14 cellular contexts compared by ENCODE assay signal in the genomic region with DNA sequence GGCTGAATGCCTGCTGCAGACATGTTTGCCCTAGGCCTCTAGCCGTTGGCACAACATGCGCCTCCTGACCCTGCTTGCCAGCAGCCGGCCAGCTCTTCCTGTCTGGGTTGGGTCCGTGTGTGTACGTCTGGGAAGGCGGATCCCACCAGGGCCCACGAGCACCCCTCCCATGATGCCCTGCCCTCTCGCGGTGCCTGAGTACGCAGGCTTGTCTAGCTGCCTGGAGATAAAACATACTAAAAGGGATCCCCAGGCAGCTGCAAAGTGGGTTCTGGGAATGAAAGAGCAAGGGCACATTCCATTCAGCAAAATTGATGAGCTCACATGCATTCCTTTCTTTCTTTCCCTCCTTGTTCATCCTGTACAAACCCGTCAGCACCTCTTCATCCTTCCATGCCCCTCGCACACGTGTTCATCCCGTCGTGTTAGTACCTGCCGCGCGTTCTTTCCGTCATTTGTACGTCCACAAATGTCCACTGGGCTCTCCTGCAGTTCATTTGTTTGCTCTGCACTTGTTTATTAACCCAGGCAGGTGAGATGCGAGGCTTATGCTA.
A peak's percentile ranks its signal among the peaks of the same experiment; 100 is the strongest.
DNase-seq lines count a peak whose midpoint lies in the region; ATAC-seq and TF ChIP-seq lines count a peak whose summit lies in the region.
"Had no signal": no experiment of that assay in that cellular context is flagged by ENCODE, and none has a peak within 500 bp of the region (broad histone marks: within the 10 kb centered on the region; RNA-seq: fewer than 3 reads in every experiment).

No MANE protein-coding gene starts in this region.

- intact Hi-C loops in heart left ventricle (cut with DNase I) = no loop called here
- intact Hi-C loops in Right ventricle myocardium superior (cut with DNase I) = no loop called here
- intact Hi-C loops in mammary epithelial cell (cut with micrococcal nuclease) = loop anchor here (1.0 kb wide), 1 partner anchor 22 kb away; no protein-coding TSS in a partner anchor
- intact Hi-C loops in lower lobe of right lung (cut with DNase I) = no loop called here
- intact Hi-C loops in upper lobe of right lung (cut with DNase I) = no loop called here

- TF ChIP-seq POLR2A in heart left ventricle (IDR thresholded peaks at IDR 0.05) = no peak

- CTCF ChIA-PET in mammary epithelial cell (lab: Charles Lee; ENCODE audit: low non-redundant PET) = interaction anchor here (0.7 kb wide), 1 partner anchor 1673 kb away, joined by 5 read pairs; no protein-coding TSS in a partner anchor

- peaks cover 0 to 92% (median 11%) of the 10 kb centered on the region in 9 donors for H3K36me3 ChIP-seq in heart left ventricle
- no peaks in the 10 kb centered on the region for H3K36me3 ChIP-seq in mammary epithelial cell (ENCODE audit: insufficient read depth, low read length)
- H3K36me3 ChIP-seq in lower lobe of right lung = no peaks in the 10 kb centered on the region
- no peaks in the 10 kb centered on the region for H3K36me3 ChIP-seq in upper lobe of right lung

- H4K20me1 ChIP-seq in mammary epithelial cell (ENCODE audit: insufficient read depth, low read length) = no peaks in the 10 kb centered on the region

- H3K79me2 ChIP-seq in mammary epithelial cell (ENCODE audit: insufficient read depth, low read length) = no peaks in the 10 kb centered on the region

- ATAC-seq in heart left ventricle (no peak), Right ventricle myocardium superior (ENCODE audit: poor library complexity) (no peak), lower lobe of right lung (peak; percentile 35 to 52), upper lobe of right lung (peak; percentile 53), GM18858 (IDR thresholded peaks at IDR 0.05; ENCODE audit: unreplicated experiment) (no peak)

- H3K4me3 ChIP-seq in heart left ventricle (no peak overlapping the region), mammary epithelial cell (replicated peaks in 1 of 3; ENCODE audit: insufficient read depth in 1 of 3, low read depth in 2 of 3, low read length in 3 of 3) (no peak overlapping the region), lower lobe of right lung (no peak overlapping the region), upper lobe of right lung (no peak overlapping the region)

- H2AFZ ChIP-seq in mammary epithelial cell (ENCODE audit: low read depth, low read length) = peak overlapping the region; percentile 82

- H3K9me3 ChIP-seq in heart left ventricle = no peaks in the 10 kb centered on the region
- H3K9me3 ChIP-seq in mammary epithelial cell (replicated peaks; ENCODE audit: insufficient read depth, low read length) = no peaks in the 10 kb centered on the region
- no peaks in the 10 kb centered on the region for H3K9me3 ChIP-seq in lower lobe of right lung
- H3K9me3 ChIP-seq in upper lobe of right lung = no peaks in the 10 kb centered on the region

- H3K4me2 ChIP-seq in mammary epithelial cell (ENCODE audit: insufficient read depth, low read depth, low read length) = peak overlapping the region; percentile 28

- H3K27me3 ChIP-seq in heart left ventricle = no peaks in the 10 kb centered on the region
- H3K27me3 ChIP-seq in mammary epithelial cell (ENCODE audit: insufficient read depth, low read length) = no peaks in the 10 kb centered on the region
- no peaks in the 10 kb centered on the region for H3K27me3 ChIP-seq in lower lobe of right lung (ENCODE audit: low read depth)
- H3K27me3 ChIP-seq in upper lobe of right lung = no peaks in the 10 kb centered on the region

- in situ Hi-C loops in mammary epithelial cell (cut with MboI; ENCODE audit: low sequenced_read_pairs in 2 of 2) = no loop called here

- DNase-seq in heart left ventricle = peak in 3 of 5 donors; percentile 15 to 28 (median 28)
- no peak for DNase-seq in Right ventricle myocardium superior
- peak; percentile 86 for DNase-seq in mammary epithelial cell
- DNase-seq in lower lobe of right lung = peak; percentile 36
- DNase-seq in upper lobe of right lung = no peak
- DNase-seq in hippocampal formation (lab: John Stamatoyannopoulos, UW) = no peak
- DNase-seq in NCI-H82 treated with DMSO at 0.1 percent for 48 hours (lab: John Stamatoyannopoulos, UW; ENCODE audit: unreplicated experiment) = no peak
- DNase-seq: activated CD4-positive, alpha-beta memory T cell treated with anti-CD3 and anti-CD28 coated beads for 36 hours; head of caudate nucleus; NCI-H1048; NCI-H345; stimulated activated CD8-positive, alpha-beta memory T cell treated with anti-CD3 and anti-CD28 coated beads, Interleukin-4, amount 100 ng/mL, for 48 hours; T1000 had no signal

- H3K27ac ChIP-seq in heart left ventricle (no peak overlapping the region), mammary epithelial cell (ENCODE audit: insufficient read depth, low read depth, low read length) (peak overlapping the region; percentile 58), lower lobe of right lung (no peak overlapping the region), upper lobe of right lung (no peak overlapping the region)

- TF ChIP-seq CTCF in heart left ventricle (IDR thresholded peaks at IDR 0.05) (no peak), mammary epithelial cell (conservative IDR thresholded peaks at IDR 0.05 in 1 of 2, IDR thresholded peaks at IDR 0.05 in 1 of 2; ENCODE audit: extremely low read depth in 1 of 2, insufficient read depth in 1 of 2, low read depth in 1 of 2, low read length in 2 of 2) (peak in 1 of 2 donors; percentile 24), lower lobe of right lung (IDR thresholded peaks at IDR 0.05) (no peak), upper lobe of right lung (IDR thresholded peaks at IDR 0.05) (no peak)

- H3K9ac ChIP-seq in mammary epithelial cell (ENCODE audit: insufficient read depth, low read length) = no peak overlapping the region

- no TSS peak for BruUV-seq in mammary epithelial cell (replicated peaks; lab: Mats Ljungman, UMichigan)

- 65 to 70% (median 68%) methylated on average over 20 to 21 of the region's 21 CpGs for WGBS in heart left ventricle, 4 donors
- WGBS in mammary epithelial cell (ENCODE audit: low coverage, missing lambda C conversion rate) = 3% methylated on average over 15 of the region's 21 CpGs

- H3K4me1 ChIP-seq in heart left ventricle (no peaks in the 10 kb centered on the region), mammary epithelial cell (ENCODE audit: insufficient read depth, low read length) (peaks cover 16% of the 10 kb centered on the region), lower lobe of right lung (no peaks in the 10 kb centered on the region), upper lobe of right lung (no peaks in the 10 kb centered on the region)

- dilution Hi-C loops in mammary epithelial cell (cut with HindIII; ENCODE audit: low sequenced_read_pairs) = no loop called here

Comparison
In these comparisons a context has a peak if more than half of its experiments do, and no peak if none do; other contexts are left out.
1. DNase-seq: peak in heart left ventricle (3 of 5), mammary epithelial cell (single experiment) and lower lobe of right lung (single experiment); none in Right ventricle myocardium superior (single experiment), upper lobe of right lung (single experiment), hippocampal formation (0 of 2) and NCI-H82 treated with DMSO at 0.1 percent for 48 hours (single experiment).
2. ATAC-seq: peak in lower lobe of right lung (2 of 2) and upper lobe of right lung (single experiment); none in heart left ventricle (0 of 4), Right ventricle myocardium superior (single experiment) and GM18858 (single experiment).